In genomic region chr4:79163981-79164490, GRCh38 we compare ENCODE assay signal across 1 cellular context.
TF ChIP-seq lines count a peak whose summit lies in the region.

No MANE protein-coding gene starts in this region.

TF ChIP-seq in GM12878, 131 proteins besides CTCF, POLR2A, EP300 and RAD21 (continued from another document):
- TF ChIP-seq ZNF384 (IDR thresholded peaks at IDR 0.05; ENCODE audit: borderline replicate concordance, low read depth, low read length) (no peak), KLF5 (IDR thresholded peaks at IDR 0.05; ENCODE audit: partially characterized antibody) (no peak), EED (IDR thresholded peaks at IDR 0.05; ENCODE audit: low read depth) (peak; percentile 47; the same call in 1 of the 2 replicates), ATF3 (IDR thresholded peaks at IDR 0.05; ENCODE audit: borderline replicate concordance, extremely low read depth, low read depth, low read length) (no peak)
